ENCODE assay signal across 17 cellular contexts in the genomic region with DNA sequence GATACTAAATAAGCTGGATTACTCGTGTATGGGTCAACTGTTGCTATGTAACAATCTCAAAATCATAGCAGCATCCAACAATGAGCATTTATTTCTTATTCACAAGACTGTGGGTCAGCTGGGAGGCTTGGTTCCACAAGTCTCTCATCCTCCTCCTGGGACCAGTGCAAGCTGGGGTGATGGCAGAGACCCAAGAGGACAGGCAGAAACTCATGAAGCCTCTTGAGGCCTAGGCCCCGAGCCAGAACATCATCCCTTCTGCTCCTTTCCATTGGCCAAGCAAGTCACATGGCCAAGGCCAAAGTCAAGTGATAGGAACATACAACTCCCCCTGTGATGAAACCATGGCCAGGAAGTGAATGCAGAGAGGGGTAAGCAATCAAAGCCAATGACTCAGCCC.
A peak's percentile ranks its signal among the peaks of the same experiment; 100 is the strongest.
DNase-seq lines count a peak whose midpoint lies in the region; ATAC-seq and TF ChIP-seq lines count a peak whose summit lies in the region.
"Had no signal": no experiment of that assay in that cellular context is flagged by ENCODE, and none has a peak within 500 bp of the region (broad histone marks: within the 10 kb centered on the region; RNA-seq: fewer than 3 reads in every experiment).

No MANE protein-coding gene starts in this region.

- no peak overlapping the region for H3K4me2 ChIP-seq in GM23248 (ENCODE audit: unreplicated experiment)
- H3K4me2 ChIP-seq: BLaER1 had no signal

- DNase-seq in GM23248 (peak; percentile 50), body of pancreas (peak; percentile 19 to 43 (median 30)), left ventricle myocardium inferior (peak; percentile 73), substantia nigra (lab: John Stamatoyannopoulos, UW) (peak in 5 of 49 donors; percentile 2 to 27 (median 13)), foreskin fibroblast (no peak), NCI-H187 treated with DMSO at 0.1 percent for 48 hours (lab: John Stamatoyannopoulos, UW) (no peak), AG08396 (ENCODE audit: low spot score) (no peak), mesothelial cell of epicardium (ENCODE audit: low spot score in 2 of 2, unreplicated experiment in 2 of 2) (no peak)
- DNase-seq: activated naive CD8-positive, alpha-beta T cell treated with anti-CD3 and anti-CD28 coated beads for 36 hours; activated T-cell treated with anti-CD3 and anti-CD28 coated beads, Interleukin-2, amount 50 U/mL, for 24 hours; DMS79; NCI-H524; spleen; stimulated activated naive B cell treated with anti-CD40 and anti-IgM and Interleukin-4, amounts not matched to agents 10 μg/mL and 1 μg/mL and 100 μg/mL, for 72 hours had no signal

- H3K9ac ChIP-seq in GM23248: no peak overlapping the region
- H3K9ac ChIP-seq: BLaER1 had no signal

- no peak for TF ChIP-seq CTCF in body of pancreas (IDR thresholded peaks at IDR 0.05)
- TF ChIP-seq CTCF in left ventricle myocardium inferior (IDR thresholded peaks at IDR 0.05; ENCODE audit: borderline replicate concordance): no peak
- TF ChIP-seq CTCF in foreskin fibroblast (IDR thresholded peaks at IDR 0.05; ENCODE audit: low read depth, low read length): no peak
- no peak for TF ChIP-seq CTCF in mesothelial cell of epicardium (IDR thresholded peaks at IDR 0.05; ENCODE audit: unreplicated experiment)

- 61 to 73% methylated on average over 2 of the region's 2 CpGs for WGBS in GM23248 (ENCODE audit: low coverage in 1 of 2, low lambda C conversion rate in 2 of 2, missing lambda C conversion rate in 2 of 2), 2 experiments
- WGBS in body of pancreas, 2 donors: 30 to 47% methylated on average over 1 to 2 of the region's 2 CpGs

- peaks cover 27% of the 10 kb centered on the region for H3K9me3 Mint-ChIP-seq in mesothelial cell of epicardium
- H3K9me3 Mint-ChIP-seq: activated naive CD8-positive, alpha-beta T cell treated with anti-CD3 and anti-CD28 coated beads for 36 hours; activated T-cell treated with anti-CD3 and anti-CD28 coated beads, Interleukin-2, amount 50 U/mL, for 24 hours; central memory CD8-positive, alpha-beta T cell; stimulated activated naive B cell treated with anti-CD40 and anti-IgM and Interleukin-4, amounts not matched to agents 10 μg/mL and 1 μg/mL and 100 μg/mL, for 72 hours had no signal

- H3K27ac ChIP-seq in GM23248 (no peak overlapping the region), body of pancreas (no peak overlapping the region), left ventricle myocardium inferior (replicated peaks) (peak overlapping the region; percentile 55), substantia nigra (ENCODE audit: low read depth, low read length, poor library complexity, severe bottlenecking) (peak overlapping the region; percentile 61)
- H3K27ac ChIP-seq: BLaER1, SK-N-MC had no signal

- H3K27me3 Mint-ChIP-seq in mesothelial cell of epicardium (ENCODE audit: low read depth): no peaks in the 10 kb centered on the region
- H3K27me3 Mint-ChIP-seq: activated naive CD8-positive, alpha-beta T cell treated with anti-CD3 and anti-CD28 coated beads for 36 hours had no signal

- H3K36me3 ChIP-seq in GM23248 (ENCODE audit: low read depth) (no peaks in the 10 kb centered on the region), body of pancreas (replicated peaks in 1 of 2; ENCODE audit: insufficient read depth in 1 of 2, low read depth in 2 of 2) (no peaks in the 10 kb centered on the region), left ventricle myocardium inferior (no peaks in the 10 kb centered on the region)
- H3K36me3 ChIP-seq: BLaER1, spleen had no signal

- TF ChIP-seq POLR2A in body of pancreas (IDR thresholded peaks at IDR 0.05): no peak

- H3K4me1 ChIP-seq in GM23248 (ENCODE audit: insufficient read depth) (no peaks in the 10 kb centered on the region), body of pancreas (no peaks in the 10 kb centered on the region), left ventricle myocardium inferior (no peaks in the 10 kb centered on the region)
- H3K4me1 ChIP-seq: spleen had no signal

- no peaks in the 10 kb centered on the region for H3K36me3 Mint-ChIP-seq in mesothelial cell of epicardium
- H3K36me3 Mint-ChIP-seq: activated naive CD8-positive, alpha-beta T cell treated with anti-CD3 and anti-CD28 coated beads for 36 hours; stimulated activated naive B cell treated with anti-CD40 and anti-IgM and Interleukin-4, amounts not matched to agents 10 μg/mL and 1 μg/mL and 100 μg/mL, for 72 hours had no signal

- H3F3A ChIP-seq in GM23248 (ENCODE audit: insufficient read depth): no peaks in the 10 kb centered on the region

- in situ Hi-C loops in GM23248 (cut with MboI): no loop called here

- no peaks in the 10 kb centered on the region for H3K27me3 ChIP-seq in GM23248 (replicated peaks; ENCODE audit: insufficient read depth)
- no peaks in the 10 kb centered on the region for H3K27me3 ChIP-seq in body of pancreas
- no peaks in the 10 kb centered on the region for H3K27me3 ChIP-seq in left ventricle myocardium inferior (ENCODE audit: low read depth)
- H3K27me3 ChIP-seq: BLaER1, spleen had no signal

- H3K79me2 ChIP-seq in GM23248 (ENCODE audit: insufficient read depth): no peaks in the 10 kb centered on the region

- H3K4me1 Mint-ChIP-seq in mesothelial cell of epicardium: peaks cover 14% of the 10 kb centered on the region
- H3K4me1 Mint-ChIP-seq: activated naive CD8-positive, alpha-beta T cell treated with anti-CD3 and anti-CD28 coated beads for 36 hours; central memory CD8-positive, alpha-beta T cell; stimulated activated naive B cell treated with anti-CD40 and anti-IgM and Interleukin-4, amounts not matched to agents 10 μg/mL and 1 μg/mL and 100 μg/mL, for 72 hours had no signal

- no peak overlapping the region for H2AFZ ChIP-seq in GM23248

- intact Hi-C loops in body of pancreas (cut with DNase I) (no loop called here), left ventricle myocardium inferior (cut with micrococcal nuclease) (no loop called here)

- no peak for ATAC-seq in body of pancreas
- ATAC-seq: stimulated activated naive B cell treated with anti-CD40 and anti-IgM and Interleukin-4, amounts not matched to agents 10 μg/mL and 1 μg/mL and 100 μg/mL, for 72 hours had no signal

- H3K9me2 ChIP-seq in GM23248 (ENCODE audit: insufficient read depth): no peaks in the 10 kb centered on the region

- no peak overlapping the region for H3K27ac Mint-ChIP-seq in mesothelial cell of epicardium
- H3K27ac Mint-ChIP-seq: activated naive CD8-positive, alpha-beta T cell treated with anti-CD3 and anti-CD28 coated beads for 36 hours; activated T-cell treated with anti-CD3 and anti-CD28 coated beads, Interleukin-2, amount 50 U/mL, for 24 hours; stimulated activated naive B cell treated with anti-CD40 and anti-IgM and Interleukin-4, amounts not matched to agents 10 μg/mL and 1 μg/mL and 100 μg/mL, for 72 hours had no signal

- H3K9me3 ChIP-seq in GM23248 (ENCODE audit: low read depth) (no peaks in the 10 kb centered on the region), body of pancreas (no peaks in the 10 kb centered on the region), left ventricle myocardium inferior (replicated peaks) (no peaks in the 10 kb centered on the region)
- H3K9me3 ChIP-seq: spleen had no signal

- H3K4me3 ChIP-seq in GM23248 (no peak overlapping the region), body of pancreas (no peak overlapping the region), left ventricle myocardium inferior (no peak overlapping the region), foreskin fibroblast (ENCODE audit: low read depth in 1 of 2, low read length in 2 of 2) (no peak overlapping the region)
- H3K4me3 ChIP-seq: BLaER1, SK-N-MC, spleen had no signal

- H3K4me3 Mint-ChIP-seq in mesothelial cell of epicardium: no peak overlapping the region
- H3K4me3 Mint-ChIP-seq: activated naive CD8-positive, alpha-beta T cell treated with anti-CD3 and anti-CD28 coated beads for 36 hours; activated T-cell treated with anti-CD3 and anti-CD28 coated beads, Interleukin-2, amount 50 U/mL, for 24 hours; central memory CD8-positive, alpha-beta T cell; stimulated activated naive B cell treated with anti-CD40 and anti-IgM and Interleukin-4, amounts not matched to agents 10 μg/mL and 1 μg/mL and 100 μg/mL, for 72 hours had no signal

- no peaks in the 10 kb centered on the region for H4K20me1 ChIP-seq in GM23248 (ENCODE audit: insufficient read depth)
- H4K20me1 ChIP-seq: BLaER1 had no signal

Comparison
In these comparisons a context has a peak if more than half of its experiments do, and no peak if none do; other contexts are left out.
1. DNase-seq: peak in GM23248 (single experiment), body of pancreas (4 of 4) and left ventricle myocardium inferior (single experiment); none in foreskin fibroblast (0 of 2), NCI-H187 treated with DMSO at 0.1 percent for 48 hours (single experiment), AG08396 (single experiment) and mesothelial cell of epicardium (0 of 2).
2. H3K27ac ChIP-seq: peak in left ventricle myocardium inferior (single experiment) and substantia nigra (single experiment); none in GM23248 (single experiment) and body of pancreas (0 of 4).